In the genomic region with DNA sequence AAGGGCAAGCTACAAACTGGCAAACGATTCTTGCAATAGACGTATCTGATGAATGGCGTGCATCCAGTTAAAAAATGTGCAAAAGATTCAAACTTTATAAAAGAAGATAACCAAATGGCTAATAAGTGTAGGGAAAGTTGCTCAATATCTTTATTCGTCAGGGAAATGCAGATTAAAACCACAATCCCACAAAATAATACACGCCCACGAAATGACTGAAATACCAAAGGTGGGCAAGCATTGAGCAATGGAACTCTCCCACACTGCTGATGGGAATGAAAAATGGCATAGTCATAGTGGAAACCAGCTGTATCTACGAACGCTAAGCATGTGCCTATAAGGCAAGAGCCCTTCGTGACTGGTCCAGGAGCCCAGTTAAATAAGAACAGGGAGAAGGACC, we compare ENCODE assay signal across 12 cellular contexts.
DNase-seq lines count a peak whose midpoint lies in the region; ATAC-seq and TF ChIP-seq lines count a peak whose summit lies in the region.
"Had no signal": no experiment of that assay in that cellular context is flagged by ENCODE, and none has a peak within 500 bp of the region (broad histone marks: within the 10 kb centered on the region; RNA-seq: fewer than 3 reads in every experiment).

No MANE protein-coding gene starts in this region.

- no peak overlapping the region for H3K4me3 ChIP-seq in BJ (ENCODE audit: low read depth, low read length)
- no peak overlapping the region for H3K4me3 ChIP-seq in astrocyte of the spinal cord (ENCODE audit: low read depth, low read length)
- H3K4me3 ChIP-seq in suprapubic skin, result no peak overlapping the region
- H3K4me3 ChIP-seq: adrenal gland, testis had no signal

- TF ChIP-seq CTCF in BJ (IDR thresholded peaks at IDR 0.05; ENCODE audit: insufficient read depth, low read depth, low read length) (no peak), astrocyte of the spinal cord (IDR thresholded peaks at IDR 0.05; ENCODE audit: low read depth, low read length) (no peak), suprapubic skin (IDR thresholded peaks at IDR 0.05) (no peak)

- no peaks in the 10 kb centered on the region for H3K36me3 ChIP-seq in BJ (ENCODE audit: control insufficient read depth, insufficient read depth, low read length)
- H3K36me3 ChIP-seq in suprapubic skin, result no peaks in the 10 kb centered on the region
- H3K36me3 ChIP-seq: adrenal gland had no signal

- CTCF ChIA-PET in BJ (lab: Yijun Ruan, JAX), result interaction anchor here (1.6 kb wide), 1 partner anchor 60 kb away, joined by 5 read pairs; no protein-coding TSS in a partner anchor

- in situ Hi-C loops in KBM-7 (cut with MboI; ENCODE audit: low pct_unique_long_range_greater_than_20kb, low sequenced_read_pairs), result no loop called here
- in situ Hi-C loops in astrocyte of the spinal cord (cut with HindIII; ENCODE audit: low sequenced_read_pairs), result no loop called here

- DNase-seq in BJ (ENCODE audit: low read depth) (peak; percentile 97), KBM-7 (peak; percentile 38), astrocyte of the spinal cord (ENCODE audit: low read depth, low spot score) (peak; percentile 92), kidney tubule cell (ENCODE audit: low spot score) (peak; percentile 65), suprapubic skin (ENCODE audit: low spot score in 2 of 2) (no peak)
- DNase-seq: adrenal gland; CD4-positive, alpha-beta T cell; NCI-H187; testis had no signal

- H3K4me1 ChIP-seq in suprapubic skin, result no peaks in the 10 kb centered on the region
- H3K4me1 ChIP-seq: adrenal gland, testis had no signal

- H3K27ac ChIP-seq in suprapubic skin, result no peak overlapping the region
- H3K27ac ChIP-seq: adrenal gland, testis had no signal

- WGBS in suprapubic skin, result 63% methylated on average over 9 of the region's 9 CpGs

- no peak for TF ChIP-seq POLR2A in suprapubic skin (IDR thresholded peaks at IDR 0.05)

- no peak for ATAC-seq in GM19397 (IDR thresholded peaks at IDR 0.05; ENCODE audit: unreplicated experiment)
- no peak for ATAC-seq in HG03565 (IDR thresholded peaks at IDR 0.05; ENCODE audit: unreplicated experiment)
- ATAC-seq in GM21526 (IDR thresholded peaks at IDR 0.05; ENCODE audit: low FRiP score, unreplicated experiment), result no peak

- no peaks in the 10 kb centered on the region for H3K27me3 ChIP-seq in BJ (ENCODE audit: control insufficient read depth, insufficient read depth, low read length)
- peaks cover 7% of the 10 kb centered on the region for H3K27me3 ChIP-seq in suprapubic skin
- H3K27me3 ChIP-seq: testis had no signal

- no peaks in the 10 kb centered on the region for H3K9me3 ChIP-seq in suprapubic skin
- H3K9me3 ChIP-seq: adrenal gland, testis had no signal

- TF ChIP-seq EP300 in suprapubic skin (IDR thresholded peaks at IDR 0.05), result no peak

- POLR2A ChIA-PET in BJ (lab: Charles Lee), result interaction anchor here (0.7 kb wide), 1 partner anchor 153 kb away, joined by 21 read pairs; no protein-coding TSS in a partner anchor

Comparison
In these comparisons a context has a peak if more than half of its experiments do, and no peak if none do; other contexts are left out.
1. DNase-seq: peak in BJ (single experiment), KBM-7 (single experiment), astrocyte of the spinal cord (single experiment) and kidney tubule cell (single experiment); none in suprapubic skin (0 of 2).